In the genomic region with DNA sequence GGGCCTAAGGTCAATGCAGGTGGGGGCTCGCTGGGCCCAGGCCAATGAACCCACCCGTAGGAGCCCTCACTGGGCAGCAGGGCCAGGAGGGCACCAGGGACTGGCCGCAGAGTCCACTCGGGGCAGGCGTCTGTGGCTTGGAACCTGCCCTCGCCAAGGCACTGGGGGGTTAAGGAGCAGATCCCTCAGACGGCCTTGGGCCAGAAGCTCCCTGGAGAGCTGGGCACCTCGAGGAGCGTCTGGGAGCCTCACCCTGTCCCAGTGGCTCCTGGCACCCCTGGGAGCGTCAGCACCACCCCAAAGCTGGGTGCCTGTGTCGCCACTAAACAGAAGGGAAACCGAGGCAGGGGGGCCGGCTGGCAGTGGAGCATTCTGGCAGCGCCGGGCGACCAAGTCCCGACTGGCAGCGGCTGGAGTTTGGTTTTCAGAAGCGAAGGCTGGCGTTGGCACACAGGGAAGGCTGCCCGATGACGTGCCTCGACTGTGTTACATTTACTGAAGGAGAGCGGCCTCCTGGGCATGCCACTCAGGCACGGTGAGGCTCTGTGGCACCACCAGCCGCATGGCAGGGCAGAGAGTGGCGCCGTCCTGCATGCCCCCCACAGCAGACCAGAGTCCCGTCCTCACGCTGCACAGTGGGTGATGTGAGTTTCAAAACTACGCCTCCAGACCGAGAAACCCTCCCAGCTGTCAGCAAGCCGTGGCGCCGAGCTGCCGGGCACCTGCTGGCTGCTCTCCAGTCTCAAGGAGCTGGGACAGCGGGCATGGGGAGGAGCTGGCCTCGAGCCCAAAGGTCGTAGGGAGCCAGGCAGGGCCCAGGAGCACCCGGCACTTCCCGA, we compare ENCODE assay signal across 1 cellular context.
A peak's percentile ranks its signal among the peaks of the same experiment; 100 is the strongest.
TF ChIP-seq lines count a peak whose summit lies in the region.

No MANE protein-coding gene starts in this region.

TF ChIP-seq in HepG2, 621 proteins besides CTCF, POLR2A, EP300 and RAD21:
- TF ChIP-seq, protein P1, sequence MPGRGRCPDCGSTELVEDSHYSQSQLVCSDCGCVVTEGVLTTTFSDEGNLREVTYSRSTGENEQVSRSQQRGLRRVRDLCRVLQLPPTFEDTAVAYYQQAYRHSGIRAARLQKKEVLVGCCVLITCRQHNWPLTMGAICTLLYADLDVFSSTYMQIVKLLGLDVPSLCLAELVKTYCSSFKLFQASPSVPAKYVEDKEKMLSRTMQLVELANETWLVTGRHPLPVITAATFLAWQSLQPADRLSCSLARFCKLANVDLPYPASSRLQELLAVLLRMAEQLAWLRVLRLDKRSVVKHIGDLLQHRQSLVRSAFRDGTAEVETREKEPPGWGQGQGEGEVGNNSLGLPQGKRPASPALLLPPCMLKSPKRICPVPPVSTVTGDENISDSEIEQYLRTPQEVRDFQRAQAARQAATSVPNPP (CRISPR knock-in tag; IDR thresholded peaks at IDR 0.05) = no peak
- TF ChIP-seq HNRNPL (IDR thresholded peaks at IDR 0.05; ENCODE audit: low read depth, low read length) = peak; percentile 57; the same call in 1 of the 2 replicates
- no peak for TF ChIP-seq HDAC1 (CRISPR knock-in tag; IDR thresholded peaks at IDR 0.05)
- peak; percentile 11; the same call in 1 of the 2 replicates for TF ChIP-seq ZNF687 (CRISPR knock-in tag; IDR thresholded peaks at IDR 0.05)
- peak; percentile 3 for TF ChIP-seq AGO2 (optimal IDR thresholded peaks at IDR 0.05; ENCODE audit: low read depth, low read length)
